Comparison of ENCODE assay signal across 2 cellular contexts in genomic region chr2:153538102-153538501, GRCh38. TPM values are rescaled to one million over a fixed set of nuclear protein-coding genes. Genes with fewer than 3 reads are reported as not detected.
"Had no signal": no experiment of that assay in that cellular context is flagged by ENCODE, and none has a peak within 500 bp of the region (broad histone marks: within the 10 kb centered on the region; RNA-seq: fewer than 3 reads in every experiment).

No MANE protein-coding gene starts in this region.

RNA-seq across cellular contexts. Expression of gene RPRM, which starts 59.5 kb away (rescaled TPM):
- total RNA-seq: GM23248, HFFc6 had no signal
- polyA plus RNA-seq: GM23248 had no signal
